Comparison of ENCODE assay signal across 18 cellular contexts in genomic region chr13:97322740-97323342, GRCh38.
A peak's percentile ranks its signal among the peaks of the same experiment; 100 is the strongest.
DNase-seq lines count a peak whose midpoint lies in the region; ATAC-seq and TF ChIP-seq lines count a peak whose summit lies in the region.
"Had no signal": no experiment of that assay in that cellular context is flagged by ENCODE, and none has a peak within 500 bp of the region (broad histone marks: within the 10 kb centered on the region; RNA-seq: fewer than 3 reads in every experiment).

No MANE protein-coding gene starts in this region.

- in situ Hi-C loops in GM23248 (cut with MboI): no loop called here

- H3K9ac ChIP-seq in GM23248: no peak overlapping the region

- TF ChIP-seq POLR2A in sigmoid colon (IDR thresholded peaks at IDR 0.05): no peak

- H3K27me3 ChIP-seq in GM23248 (replicated peaks; ENCODE audit: insufficient read depth): no peaks in the 10 kb centered on the region
- H3K27me3 ChIP-seq in sigmoid colon: no peaks in the 10 kb centered on the region
- H3K27me3 ChIP-seq in MG63: no peaks in the 10 kb centered on the region
- no peaks in the 10 kb centered on the region for H3K27me3 ChIP-seq in GM23338 (ENCODE audit: insufficient read depth)
- H3K27me3 ChIP-seq: adrenal gland, heart right ventricle, vagina had no signal

- H3F3A ChIP-seq in GM23248 (ENCODE audit: insufficient read depth) (peaks cover 4% of the 10 kb centered on the region; the same call in 1 of the 2 replicates), GM23338 (replicated peaks; ENCODE audit: low read depth) (no peaks in the 10 kb centered on the region)

- intact Hi-C loops in sigmoid colon (cut with DNase I): no loop called here
- intact Hi-C loops in activated T-helper 1 cell treated with anti-CD3 and anti-CD28 coated beads, Interleukin-12 subunit alpha, Interleukin-12 subunit beta, Interleukin-2, Interleukin-4 antibody, amounts not matched to agents 30 ng/mL and 10 ng/mL and 1 ng/mL, durations not matched to agents 14 hours and 24 hours and 36 hours (cut with micrococcal nuclease): no loop called here

- H3K4me3 Mint-ChIP-seq in GM23338: no peak overlapping the region
- H3K4me3 Mint-ChIP-seq in activated T-helper 1 cell treated with anti-CD3 and anti-CD28 coated beads, Interleukin-12 subunit alpha, Interleukin-12 subunit beta, Interleukin-2, Interleukin-4 antibody, amounts not matched to agents 30 ng/mL and 10 ng/mL and 1 ng/mL, durations not matched to agents 14 hours and 24 hours and 36 hours: no peak overlapping the region
- H3K4me3 Mint-ChIP-seq: activated CD4-positive, alpha-beta memory T cell treated with anti-CD3 and anti-CD28 coated beads, Interleukin-2, amount 10 ng/mL, durations not matched to agents 7 days and 5 days; CD4-positive, CD25-positive, alpha-beta regulatory T cell; natural killer cell treated with Interleukin-12 subunit alpha and Interleukin-12 subunit beta and Interleukin-15 and Interleukin-18, amount 100 ng/mL, for 72 hours had no signal

- peaks cover 6% of the 10 kb centered on the region; the same call in 1 of the 2 replicates for H4K20me1 ChIP-seq in GM23248 (ENCODE audit: insufficient read depth)
- no peaks in the 10 kb centered on the region for H4K20me1 ChIP-seq in GM23338 (replicated peaks; ENCODE audit: insufficient read depth)

- H3K9me2 ChIP-seq in GM23248 (ENCODE audit: insufficient read depth): no peaks in the 10 kb centered on the region
- no peaks in the 10 kb centered on the region for H3K9me2 ChIP-seq in GM23338 (ENCODE audit: insufficient read depth)

- H3K27ac Mint-ChIP-seq in GM23338: no peak overlapping the region
- H3K27ac Mint-ChIP-seq in activated T-helper 1 cell treated with anti-CD3 and anti-CD28 coated beads, Interleukin-12 subunit alpha, Interleukin-12 subunit beta, Interleukin-2, Interleukin-4 antibody, amounts not matched to agents 30 ng/mL and 10 ng/mL and 1 ng/mL, durations not matched to agents 14 hours and 24 hours and 36 hours: no peak overlapping the region
- H3K27ac Mint-ChIP-seq: activated CD4-positive, alpha-beta memory T cell treated with anti-CD3 and anti-CD28 coated beads, Interleukin-2, amount 10 ng/mL, durations not matched to agents 7 days and 5 days; natural killer cell treated with Interleukin-12 subunit alpha and Interleukin-12 subunit beta and Interleukin-15 and Interleukin-18, amount 100 ng/mL, for 72 hours had no signal

- H3K27ac ChIP-seq in GM23248 (peak overlapping the region; percentile 10; the same call in 1 of the 2 replicates), sigmoid colon (peak overlapping the region; percentile 50 to 84 (median 72)), GM23338 (ENCODE audit: low read depth) (no peak overlapping the region)
- H3K27ac ChIP-seq: vagina had no signal

- peaks cover 15% of the 10 kb centered on the region for H3K4me1 ChIP-seq in GM23248 (ENCODE audit: insufficient read depth)
- peaks cover 0 to 97% (median 84%) of the 10 kb centered on the region in 4 donors for H3K4me1 ChIP-seq in sigmoid colon
- H3K4me1 ChIP-seq in GM23338 (ENCODE audit: insufficient read depth): peaks cover 4% of the 10 kb centered on the region

- H3K4me1 Mint-ChIP-seq in GM23338: peaks cover 28% of the 10 kb centered on the region
- no peaks in the 10 kb centered on the region for H3K4me1 Mint-ChIP-seq in activated T-helper 1 cell treated with anti-CD3 and anti-CD28 coated beads, Interleukin-12 subunit alpha, Interleukin-12 subunit beta, Interleukin-2, Interleukin-4 antibody, amounts not matched to agents 30 ng/mL and 10 ng/mL and 1 ng/mL, durations not matched to agents 14 hours and 24 hours and 36 hours (ENCODE audit: low read depth)
- H3K4me1 Mint-ChIP-seq: activated CD4-positive, alpha-beta memory T cell treated with anti-CD3 and anti-CD28 coated beads, Interleukin-2, amount 10 ng/mL, durations not matched to agents 7 days and 5 days had no signal

- H3K79me2 ChIP-seq in GM23248 (ENCODE audit: insufficient read depth) (peaks cover 99% of the 10 kb centered on the region), GM23338 (replicated peaks; ENCODE audit: insufficient read depth) (no peaks in the 10 kb centered on the region)

- H3K4me3 ChIP-seq in GM23248 (no peak overlapping the region), fibroblast of mammary gland (ENCODE audit: control insufficient read depth, low read depth, low read length) (no peak overlapping the region), sigmoid colon (no peak overlapping the region), MG63 (no peak overlapping the region), GM23338 (no peak overlapping the region)
- H3K4me3 ChIP-seq: adrenal gland, heart right ventricle, vagina had no signal

- peak overlapping the region; percentile 44 for H3K4me2 ChIP-seq in GM23248 (ENCODE audit: unreplicated experiment)
- no peak overlapping the region for H3K4me2 ChIP-seq in GM23338

- 91 to 96% methylated on average over 3 of the region's 3 CpGs for WGBS in GM23248 (ENCODE audit: low coverage in 1 of 2, low lambda C conversion rate in 2 of 2, missing lambda C conversion rate in 2 of 2), 2 experiments
- WGBS in sigmoid colon, 2 donors: 86 to 98% methylated on average over 3 of the region's 3 CpGs

- no peaks in the 10 kb centered on the region for H3K9me3 Mint-ChIP-seq in GM23338
- H3K9me3 Mint-ChIP-seq in activated T-helper 1 cell treated with anti-CD3 and anti-CD28 coated beads, Interleukin-12 subunit alpha, Interleukin-12 subunit beta, Interleukin-2, Interleukin-4 antibody, amounts not matched to agents 30 ng/mL and 10 ng/mL and 1 ng/mL, durations not matched to agents 14 hours and 24 hours and 36 hours: no peaks in the 10 kb centered on the region
- H3K9me3 Mint-ChIP-seq: activated CD4-positive, alpha-beta memory T cell treated with anti-CD3 and anti-CD28 coated beads, Interleukin-2, amount 10 ng/mL, durations not matched to agents 7 days and 5 days; natural killer cell treated with Interleukin-12 subunit alpha and Interleukin-12 subunit beta and Interleukin-15 and Interleukin-18, amount 100 ng/mL, for 72 hours had no signal

- DNase-seq in GM23248 (peak; percentile 59), amniotic epithelial cell (ENCODE audit: low read depth) (peak; percentile 31), fibroblast of mammary gland (ENCODE audit: low read depth) (peak; percentile 59), sigmoid colon (no peak), MG63 (no peak), GM23338 (ENCODE audit: low spot score) (no peak)
- DNase-seq in activated T-helper 1 cell treated with anti-CD3 and anti-CD28 coated beads, Interleukin-12 subunit alpha, Interleukin-12 subunit beta, Interleukin-2, Interleukin-4 antibody, amounts not matched to agents 30 ng/mL and 10 ng/mL and 1 ng/mL, durations not matched to agents 14 hours and 24 hours and 36 hours (ENCODE audit: low spot score): no peak
- DNase-seq: activated CD4-positive, alpha-beta memory T cell treated with anti-CD3 and anti-CD28 coated beads, Interleukin-2, amount 10 ng/mL, durations not matched to agents 7 days and 5 days; activated gamma-delta T cell treated with Interleukin-2 at 50 U/mL for 16 hours; activated T-cell treated with anti-CD3 and anti-CD28 coated beads for 4 hours; adrenal gland; CD4-positive, CD25-positive, alpha-beta regulatory T cell; heart right ventricle; Kasumi-1; NCI-H1092; NCI-H187 treated with DMSO at 0.1 percent for 48 hours had no signal

- H3K36me3 Mint-ChIP-seq in GM23338 (ENCODE audit: low read depth): no peaks in the 10 kb centered on the region
- H3K36me3 Mint-ChIP-seq in activated T-helper 1 cell treated with anti-CD3 and anti-CD28 coated beads, Interleukin-12 subunit alpha, Interleukin-12 subunit beta, Interleukin-2, Interleukin-4 antibody, amounts not matched to agents 30 ng/mL and 10 ng/mL and 1 ng/mL, durations not matched to agents 14 hours and 24 hours and 36 hours (ENCODE audit: low read depth): no peaks in the 10 kb centered on the region
- H3K36me3 Mint-ChIP-seq: natural killer cell treated with Interleukin-12 subunit alpha and Interleukin-12 subunit beta and Interleukin-15 and Interleukin-18, amount 100 ng/mL, for 72 hours had no signal

- H2AFZ ChIP-seq in GM23248: no peak overlapping the region
- no peak overlapping the region for H2AFZ ChIP-seq in GM23338

- 0 out of 2 replicates have a peak, but pooled peaks cover 2% of the 10 kb centered on the region for H3K36me3 ChIP-seq in GM23248 (ENCODE audit: low read depth)
- H3K36me3 ChIP-seq in sigmoid colon: no peaks in the 10 kb centered on the region
- H3K36me3 ChIP-seq in MG63: peaks cover 34% of the 10 kb centered on the region
- H3K36me3 ChIP-seq in GM23338 (ENCODE audit: insufficient read depth): no peaks in the 10 kb centered on the region
- H3K36me3 ChIP-seq: adrenal gland, heart right ventricle, vagina had no signal

- peaks cover 2% of the 10 kb centered on the region for H3K27me3 Mint-ChIP-seq in GM23338 (ENCODE audit: insufficient read depth, low read depth, poor library complexity)
- H3K27me3 Mint-ChIP-seq in activated T-helper 1 cell treated with anti-CD3 and anti-CD28 coated beads, Interleukin-12 subunit alpha, Interleukin-12 subunit beta, Interleukin-2, Interleukin-4 antibody, amounts not matched to agents 30 ng/mL and 10 ng/mL and 1 ng/mL, durations not matched to agents 14 hours and 24 hours and 36 hours (ENCODE audit: insufficient read depth): no peaks in the 10 kb centered on the region
- H3K27me3 Mint-ChIP-seq: activated CD4-positive, alpha-beta memory T cell treated with anti-CD3 and anti-CD28 coated beads, Interleukin-2, amount 10 ng/mL, durations not matched to agents 7 days and 5 days; CD4-positive, CD25-positive, alpha-beta regulatory T cell; natural killer cell treated with Interleukin-12 subunit alpha and Interleukin-12 subunit beta and Interleukin-15 and Interleukin-18, amount 100 ng/mL, for 72 hours had no signal

- H3K9me3 ChIP-seq in GM23248 (ENCODE audit: low read depth): no peaks in the 10 kb centered on the region
- H3K9me3 ChIP-seq in sigmoid colon: no peaks in the 10 kb centered on the region
- no peaks in the 10 kb centered on the region for H3K9me3 ChIP-seq in MG63
- H3K9me3 ChIP-seq: adrenal gland, heart right ventricle, vagina had no signal

- ATAC-seq in GM23338: no peak
- ATAC-seq: natural killer cell treated with Interleukin-12 subunit alpha and Interleukin-12 subunit beta and Interleukin-15 and Interleukin-18, amount 100 ng/mL, for 72 hours had no signal

- TF ChIP-seq EP300 in sigmoid colon (IDR thresholded peaks at IDR 0.05): no peak

- TF ChIP-seq CTCF in fibroblast of mammary gland (conservative IDR thresholded peaks at IDR 0.05; ENCODE audit: control insufficient read depth, insufficient read depth, low read depth, low read length) (no peak), sigmoid colon (IDR thresholded peaks at IDR 0.05) (no peak), GM23338 (conservative IDR thresholded peaks at IDR 0.05; ENCODE audit: low read depth in 2 of 2) (no peak)

TF ChIP-seq in GM23338, 12 proteins besides CTCF, POLR2A, EP300 and RAD21 (continues in another document):
- TF ChIP-seq ZNF114 (CRISPR knock-in tag; IDR thresholded peaks at IDR 0.05): no peak
- TF ChIP-seq EZH2phosphoT487 (IDR thresholded peaks at IDR 0.05; ENCODE audit: unreplicated experiment): no peak
- no peak for TF ChIP-seq JUNB (IDR thresholded peaks at IDR 0.05; ENCODE audit: unreplicated experiment)
- no peak for TF ChIP-seq STAT1 (IDR thresholded peaks at IDR 0.05; ENCODE audit: unreplicated experiment)
- TF ChIP-seq EZH2 (IDR thresholded peaks at IDR 0.05; ENCODE audit: low read depth, unreplicated experiment): no peak
- TF ChIP-seq POLR2AphosphoS5 (IDR thresholded peaks at IDR 0.05; ENCODE audit: low read depth): no peak
- no peak for TF ChIP-seq NANOG (IDR thresholded peaks at IDR 0.05; ENCODE audit: borderline replicate concordance)

Comparison
In these comparisons a context has a peak if more than half of its experiments do, and no peak if none do; other contexts are left out.
1. DNase-seq: peak in GM23248 (single experiment), amniotic epithelial cell (single experiment) and fibroblast of mammary gland (single experiment); none in sigmoid colon (single experiment), MG63 (single experiment), GM23338 (single experiment) and activated T-helper 1 cell treated with anti-CD3 and anti-CD28 coated beads, Interleukin-12 subunit alpha, Interleukin-12 subunit beta, Interleukin-2, Interleukin-4 antibody, amounts not matched to agents 30 ng/mL and 10 ng/mL and 1 ng/mL, durations not matched to agents 14 hours and 24 hours and 36 hours (single experiment).